In genomic region chr5:162637501-162637900, GRCh38 we compare ENCODE assay signal across 25 cellular contexts.
"Had no signal": no experiment of that assay in that cellular context is flagged by ENCODE, and none has a peak within 500 bp of the region (broad histone marks: within the 10 kb centered on the region; RNA-seq: fewer than 3 reads in every experiment).

No MANE protein-coding gene starts in this region.

- H3K4me1 ChIP-seq: parathyroid adenoma, psoas muscle, right lobe of liver, sigmoid colon, stomach, suprapubic skin, testis, transverse colon, upper lobe of right lung, uterus had no signal

- H3K9me3 ChIP-seq: right lobe of liver, testis, uterus had no signal

- H3K27me3 ChIP-seq: ovary, right lobe of liver, sigmoid colon, stomach, suprapubic skin, testis, tibial artery, transverse colon, upper lobe of right lung, uterus had no signal

- H2AFZ ChIP-seq: parathyroid adenoma had no signal

- DNase-seq: naive thymus-derived CD8-positive, alpha-beta T cell; nephron progenitor cell; occipital lobe; ovary; psoas muscle; right cardiac atrium; right lobe of liver; sigmoid colon; small intestine; stimulated activated CD4-positive, alpha-beta T cell treated with anti-CD3 and anti-CD28 coated beads, Interleukin-15, amount 100 ng/mL, for 24 hours; stimulated activated CD4-positive, alpha-beta T cell treated with anti-CD3 and anti-CD28 coated beads, Interleukin-2, amount 100 ng/mL, for 24 hours; stimulated activated CD4-positive, alpha-beta T cell treated with anti-CD3 and anti-CD28 coated beads, Interleukin-2, amount 100 ng/mL, for 48 hours; stimulated activated CD4-positive, alpha-beta T cell treated with anti-CD3 and anti-CD28 coated beads, Interleukin-4, amount 100 ng/mL, for 24 hours; stimulated activated naive B cell treated with anti-CD40 and anti-IgM and Interleukin-4, amounts not matched to agents 10 μg/mL and 1 μg/mL and 100 μg/mL, for 72 hours; stimulated activated naive CD4-positive, alpha-beta T cell treated with Interleukin-2 at 50 U/mL for 16 hours; stomach; testis; tibial artery; transverse colon; upper lobe of right lung; uterus had no signal

- H3K4me3 ChIP-seq: ovary, psoas muscle, right lobe of liver, sigmoid colon, stomach, suprapubic skin, testis, tibial artery, transverse colon, upper lobe of right lung, uterus had no signal

- H3K36me3 ChIP-seq: ovary, right lobe of liver, sigmoid colon, stomach, suprapubic skin, tibial artery, transverse colon, upper lobe of right lung, uterus had no signal

- H3K9ac ChIP-seq: parathyroid adenoma had no signal

- ATAC-seq: naive thymus-derived CD8-positive, alpha-beta T cell; natural killer cell treated with Interleukin-12 subunit alpha and Interleukin-12 subunit beta and Interleukin-15 and Interleukin-18, amount 100 ng/mL, for 72 hours; psoas muscle; right cardiac atrium; right lobe of liver; stimulated activated effector memory CD8-positive, alpha-beta T cell treated with anti-CD3 and anti-CD28 coated beads, Interleukin-12 subunit alpha, Interleukin-12 subunit beta, amount 100 ng/mL, for 72 hours; stimulated activated naive B cell treated with anti-CD40 and anti-IgM and Interleukin-4, amounts not matched to agents 10 μg/mL and 1 μg/mL and 100 μg/mL, for 72 hours; upper lobe of right lung had no signal

- H3K27ac ChIP-seq: ovary, parathyroid adenoma, psoas muscle, right lobe of liver, sigmoid colon, stomach, suprapubic skin, testis, tibial artery, transverse colon, upper lobe of right lung, uterus had no signal
